11 cellular contexts compared by ENCODE assay signal in genomic region chr1:205435904-205436573, GRCh38. TPM values are rescaled to one million over a fixed set of nuclear protein-coding genes. Genes with fewer than 3 reads are reported as not detected.
A peak's percentile ranks its signal among the peaks of the same experiment; 100 is the strongest.
DNase-seq lines count a peak whose midpoint lies in the region; TF ChIP-seq lines count a peak whose summit lies in the region.
"Had no signal": no experiment of that assay in that cellular context is flagged by ENCODE, and none has a peak within 500 bp of the region (broad histone marks: within the 10 kb centered on the region; RNA-seq: fewer than 3 reads in every experiment).

No MANE protein-coding gene starts in this region.

- H3K36me3 ChIP-seq in breast epithelium, result no peaks in the 10 kb centered on the region

- intact Hi-C loops in breast epithelium (cut with DNase I; ENCODE audit: low total_unique reads), result no loop called here

- TF ChIP-seq POLR2A in breast epithelium (IDR thresholded peaks at IDR 0.05), result no peak

- TF ChIP-seq CTCF in breast epithelium (IDR thresholded peaks at IDR 0.05), result no peak

- H3K27ac ChIP-seq in breast epithelium, result no peak overlapping the region

- DNase-seq in G401 (ENCODE audit: low spot score) (peak; percentile 99), NCI-H1694 treated with DMSO at 0.1 percent for 48 hours (lab: John Stamatoyannopoulos, UW) (peak; percentile 27), cerebellum (ENCODE audit: low spot score) (peak; percentile 95), pons (ENCODE audit: low spot score) (peak; percentile 46), SW 1271 (lab: John Stamatoyannopoulos, UW) (no peak), breast epithelium (ENCODE audit: low spot score in 2 of 2) (no peak)
- DNase-seq in stimulated activated CD4-positive, alpha-beta T cell treated with anti-CD3 and anti-CD28 coated beads, Interleukin-2, amount 100 ng/mL, for 48 hours, result no peak
- DNase-seq: activated CD8-positive, alpha-beta memory T cell treated with anti-CD3 and anti-CD28 coated beads, Interleukin-2, amount 50 U/mL, for 48 hours; OCI-M1 had no signal

- no peaks in the 10 kb centered on the region for H3K27me3 ChIP-seq in breast epithelium

- in situ Hi-C loops in G401 (cut with HindIII; ENCODE audit: low sequenced_read_pairs), result no loop called here

- H3K4me3 ChIP-seq in breast epithelium, result no peak overlapping the region

- peaks cover 0 to 9% of the 10 kb centered on the region in 2 donors for H3K4me1 ChIP-seq in breast epithelium

- no peaks in the 10 kb centered on the region for H3K9me3 ChIP-seq in breast epithelium

RNA-seq across cellular contexts. Expression of gene LEMD1, which starts 14.2 kb away (rescaled TPM):
- 13.2 and 15.0 TPM in 2 replicates for total RNA-seq in G401 (2014; rRNA removed; shearing (Covaris generic))
- total RNA-seq in cerebellum (6.1 TPM), breast epithelium (1 to 10 TPM in 1 of 3 donors, not detected in 2; 6.1 TPM)
- total RNA-seq: pulmonary artery endothelial cell, urinary bladder had no signal

RNA-seq across cellular contexts. Expression of gene BLACAT1, which starts 19.8 kb away (rescaled TPM):
- 1.7 and 1.8 TPM in 2 replicates for total RNA-seq in G401 (2014; rRNA removed; shearing (Covaris generic))
- total RNA-seq in cerebellum (2.5 TPM), breast epithelium (1 to 10 TPM in 1 of 3 donors, under 1 TPM in 1, not detected in 1; 0.66 to 1.5 TPM)
- total RNA-seq: pulmonary artery endothelial cell, urinary bladder had no signal

Comparison
In these comparisons a context has a peak if more than half of its experiments do, and no peak if none do; other contexts are left out.
1. DNase-seq: peak in G401 (single experiment), NCI-H1694 treated with DMSO at 0.1 percent for 48 hours (single experiment), cerebellum (single experiment) and pons (single experiment); none in SW 1271 (0 of 2), stimulated activated CD4-positive, alpha-beta T cell treated with anti-CD3 and anti-CD28 coated beads, Interleukin-2, amount 100 ng/mL, for 48 hours (0 of 2) and breast epithelium (0 of 2).